In the genomic region with DNA sequence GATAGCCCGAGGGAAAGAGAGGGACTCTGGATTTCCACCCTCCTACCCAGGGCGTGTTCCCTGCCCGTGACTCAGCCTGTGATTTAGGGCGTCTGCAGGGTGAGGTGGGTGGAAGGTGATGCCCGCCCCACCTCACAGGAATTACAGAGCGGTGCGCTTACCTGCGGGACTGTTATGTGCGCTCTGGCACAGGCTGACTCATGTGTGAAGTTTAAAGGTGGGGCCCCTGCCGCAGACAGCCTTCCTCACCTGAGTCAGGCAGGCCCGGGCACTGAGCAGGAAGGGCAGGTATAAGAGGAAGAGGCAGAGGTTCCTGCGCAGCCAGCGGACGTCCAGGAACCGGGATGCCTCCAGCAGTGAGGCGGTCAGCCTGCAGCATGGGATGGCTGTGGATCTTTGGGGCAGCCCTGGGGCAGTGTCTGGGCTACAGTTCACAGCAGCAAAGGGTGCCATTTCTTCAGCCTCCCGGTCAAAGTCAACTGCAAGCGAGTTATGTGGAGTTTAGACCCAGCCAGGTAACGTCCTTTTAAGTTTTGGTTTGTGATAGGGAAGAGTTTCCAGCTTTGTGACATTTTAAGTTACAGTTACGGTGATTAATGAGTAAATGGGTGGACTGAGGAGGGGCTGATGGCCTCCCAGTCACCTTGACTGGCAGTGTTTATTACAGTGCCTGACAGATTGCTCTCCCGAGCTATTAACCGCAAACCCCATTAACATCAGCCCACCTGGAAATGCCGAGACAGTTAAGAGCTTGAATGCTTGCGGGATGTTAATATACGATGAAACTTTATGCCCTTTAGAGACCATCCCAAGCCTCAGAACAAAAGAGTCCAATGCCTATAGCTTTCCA, we compare ENCODE assay signal across 1 cellular context.
TF ChIP-seq lines count a peak whose summit lies in the region.

No MANE protein-coding gene starts in this region.

TF ChIP-seq in GM23338, 12 proteins besides CTCF, POLR2A, EP300 and RAD21 (continued from another document):
- TF ChIP-seq, protein P1, sequence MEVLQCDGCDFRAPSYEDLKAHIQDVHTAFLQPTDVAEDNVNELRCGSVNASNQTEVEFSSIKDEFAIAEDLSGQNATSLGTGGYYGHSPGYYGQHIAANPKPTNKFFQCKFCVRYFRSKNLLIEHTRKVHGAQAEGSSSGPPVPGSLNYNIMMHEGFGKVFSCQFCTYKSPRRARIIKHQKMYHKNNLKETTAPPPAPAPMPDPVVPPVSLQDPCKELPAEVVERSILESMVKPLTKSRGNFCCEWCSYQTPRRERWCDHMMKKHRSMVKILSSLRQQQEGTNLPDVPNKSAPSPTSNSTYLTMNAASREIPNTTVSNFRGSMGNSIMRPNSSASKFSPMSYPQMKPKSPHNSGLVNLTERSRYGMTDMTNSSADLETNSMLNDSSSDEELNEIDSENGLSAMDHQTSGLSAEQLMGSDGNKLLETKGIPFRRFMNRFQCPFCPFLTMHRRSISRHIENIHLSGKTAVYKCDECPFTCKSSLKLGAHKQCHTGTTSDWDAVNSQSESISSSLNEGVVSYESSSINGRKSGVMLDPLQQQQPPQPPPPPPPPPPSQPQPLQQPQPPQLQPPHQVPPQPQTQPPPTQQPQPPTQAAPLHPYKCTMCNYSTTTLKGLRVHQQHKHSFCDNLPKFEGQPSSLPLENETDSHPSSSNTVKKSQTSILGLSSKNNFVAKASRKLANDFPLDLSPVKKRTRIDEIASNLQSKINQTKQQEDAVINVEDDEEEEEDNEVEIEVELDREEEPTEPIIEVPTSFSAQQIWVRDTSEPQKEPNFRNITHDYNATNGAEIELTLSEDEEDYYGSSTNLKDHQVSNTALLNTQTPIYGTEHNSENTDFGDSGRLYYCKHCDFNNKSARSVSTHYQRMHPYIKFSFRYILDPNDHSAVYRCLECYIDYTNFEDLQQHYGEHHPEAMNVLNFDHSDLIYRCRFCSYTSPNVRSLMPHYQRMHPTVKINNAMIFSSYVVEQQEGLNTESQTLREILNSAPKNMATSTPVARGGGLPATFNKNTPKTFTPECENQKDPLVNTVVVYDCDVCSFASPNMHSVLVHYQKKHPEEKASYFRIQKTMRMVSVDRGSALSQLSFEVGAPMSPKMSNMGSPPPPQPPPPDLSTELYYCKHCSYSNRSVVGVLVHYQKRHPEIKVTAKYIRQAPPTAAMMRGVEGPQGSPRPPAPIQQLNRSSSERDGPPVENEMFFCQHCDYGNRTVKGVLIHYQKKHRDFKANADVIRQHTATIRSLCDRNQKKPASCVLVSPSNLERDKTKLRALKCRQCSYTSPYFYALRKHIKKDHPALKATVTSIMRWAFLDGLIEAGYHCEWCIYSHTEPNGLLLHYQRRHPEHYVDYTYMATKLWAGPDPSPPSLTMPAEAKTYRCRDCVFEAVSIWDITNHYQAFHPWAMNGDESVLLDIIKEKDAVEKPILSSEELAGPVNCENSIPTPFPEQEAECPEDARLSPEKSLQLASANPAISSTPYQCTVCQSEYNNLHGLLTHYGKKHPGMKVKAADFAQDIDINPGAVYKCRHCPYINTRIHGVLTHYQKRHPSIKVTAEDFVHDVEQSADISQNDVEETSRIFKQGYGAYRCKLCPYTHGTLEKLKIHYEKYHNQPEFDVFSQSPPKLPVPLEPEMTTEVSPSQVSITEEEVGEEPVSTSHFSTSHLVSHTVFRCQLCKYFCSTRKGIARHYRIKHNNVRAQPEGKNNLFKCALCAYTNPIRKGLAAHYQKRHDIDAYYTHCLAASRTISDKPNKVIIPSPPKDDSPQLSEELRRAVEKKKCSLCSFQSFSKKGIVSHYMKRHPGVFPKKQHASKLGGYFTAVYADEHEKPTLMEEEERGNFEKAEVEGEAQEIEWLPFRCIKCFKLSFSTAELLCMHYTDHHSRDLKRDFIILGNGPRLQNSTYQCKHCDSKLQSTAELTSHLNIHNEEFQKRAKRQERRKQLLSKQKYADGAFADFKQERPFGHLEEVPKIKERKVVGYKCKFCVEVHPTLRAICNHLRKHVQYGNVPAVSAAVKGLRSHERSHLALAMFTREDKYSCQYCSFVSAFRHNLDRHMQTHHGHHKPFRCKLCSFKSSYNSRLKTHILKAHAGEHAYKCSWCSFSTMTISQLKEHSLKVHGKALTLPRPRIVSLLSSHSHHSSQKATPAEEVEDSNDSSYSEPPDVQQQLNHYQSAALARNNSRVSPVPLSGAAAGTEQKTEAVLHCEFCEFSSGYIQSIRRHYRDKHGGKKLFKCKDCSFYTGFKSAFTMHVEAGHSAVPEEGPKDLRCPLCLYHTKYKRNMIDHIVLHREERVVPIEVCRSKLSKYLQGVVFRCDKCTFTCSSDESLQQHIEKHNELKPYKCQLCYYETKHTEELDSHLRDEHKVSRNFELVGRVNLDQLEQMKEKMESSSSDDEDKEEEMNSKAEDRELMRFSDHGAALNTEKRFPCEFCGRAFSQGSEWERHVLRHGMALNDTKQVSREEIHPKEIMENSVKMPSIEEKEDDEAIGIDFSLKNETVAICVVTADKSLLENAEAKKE (CRISPR knock-in tag; IDR thresholded peaks at IDR 0.05): no peak
